ENCODE assay signal across 9 cellular contexts in the genomic region with DNA sequence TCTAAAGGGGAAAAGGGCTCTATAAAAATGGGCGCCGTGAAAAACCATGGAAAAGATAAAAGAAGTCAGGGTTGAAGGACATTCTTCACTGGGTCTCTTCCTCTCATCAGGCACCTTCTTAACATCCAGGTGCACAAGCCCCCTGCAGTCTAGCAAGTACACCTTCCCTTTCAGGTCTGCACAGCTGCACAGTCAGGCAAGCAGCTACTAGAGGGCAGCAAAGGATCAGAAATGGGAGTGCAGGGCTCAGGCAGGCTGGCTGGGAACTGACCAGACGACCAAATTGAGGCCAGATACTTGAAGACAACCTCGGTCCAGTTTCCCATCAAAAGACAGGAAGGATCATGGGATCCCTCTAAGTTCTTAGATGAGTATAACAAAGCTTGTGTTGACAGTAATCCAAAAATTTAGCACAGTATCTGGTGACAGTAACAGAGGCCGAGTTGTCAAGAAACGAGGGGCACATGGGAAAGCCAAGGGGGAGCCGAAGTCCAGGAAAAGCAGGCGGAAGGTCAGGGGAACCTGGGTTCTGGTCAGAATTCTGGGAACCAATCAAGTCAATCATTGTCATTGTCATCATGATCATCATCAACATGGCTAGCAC. TPM values are rescaled to one million over a fixed set of nuclear protein-coding genes. Genes with fewer than 3 reads are reported as not detected.
DNase-seq lines count a peak whose midpoint lies in the region; ATAC-seq and TF ChIP-seq lines count a peak whose summit lies in the region.
"Had no signal": no experiment of that assay in that cellular context is flagged by ENCODE, and none has a peak within 500 bp of the region (broad histone marks: within the 10 kb centered on the region; RNA-seq: fewer than 3 reads in every experiment).

No MANE protein-coding gene starts in this region.

- no peaks in the 10 kb centered on the region for H3K79me2 ChIP-seq in HCT116 (ENCODE audit: insufficient read depth, low read length)

- 82 to 83% methylated on average over 7 to 8 of the region's 8 CpGs for WGBS in endodermal cell (ENCODE audit: insufficient coverage in 1 of 2, insufficient read length in 1 of 2), 2 experiments

- TF ChIP-seq RAD21 in HCT116 (IDR thresholded peaks at IDR 0.05; ENCODE audit: low read depth), result peak; percentile 77

- H3K27ac ChIP-seq in HCT116 (ENCODE audit: low read depth, low read length) (no peak overlapping the region), endodermal cell (ENCODE audit: low read depth, low read length) (no peak overlapping the region)

- H3K4me1 Mint-ChIP-seq in T-cell (peaks cover 0 to 4% (median 0%) of the 10 kb centered on the region in 3 donors), endodermal cell (peaks cover 16% of the 10 kb centered on the region)

- CTCF ChIA-PET in HCT116 (lab: Charles Lee), result no interaction called here
- CTCF ChIA-PET in T-cell (lab: Charles Lee), result interaction anchor here (1.2 to 2.0 kb wide), 5 partner anchors 168 to 172 kb away, joined by 3 to 10 read pairs (median 5); no protein-coding TSS in a partner anchor

- POLR2A ChIA-PET in HCT116 (lab: Charles Lee), result no interaction called here
- POLR2A ChIA-PET in T-cell (lab: Charles Lee), result no interaction called here

- intact Hi-C loops in HCT116 (cut with micrococcal nuclease), result loop anchor here (1.0 kb wide), 1 partner anchor 172 kb away; no protein-coding TSS in a partner anchor

- H2AFZ ChIP-seq in HCT116 (ENCODE audit: low read depth, low read length, poor library complexity, severe bottlenecking), result no peak overlapping the region

- TF ChIP-seq CTCF in HCT116 (IDR thresholded peaks at IDR 0.05 in 2 of 3, conservative IDR thresholded peaks at IDR 0.05 in 1 of 3; ENCODE audit: borderline replicate concordance in 1 of 3, insufficient read depth in 1 of 3, low read depth in 2 of 3, low read length in 2 of 3) (peak; percentile 58 to 72 (median 70); a peak in 5 of 6 replicates), endodermal cell (conservative IDR thresholded peaks at IDR 0.05) (peak; percentile 93)

- H3K27me3 ChIP-seq in HCT116 (ENCODE audit: insufficient read depth, low read length), result peaks cover 41% of the 10 kb centered on the region
- no peaks in the 10 kb centered on the region for H3K27me3 ChIP-seq in endodermal cell (ENCODE audit: control insufficient read depth, insufficient read depth, low read length, poor library complexity, severe bottlenecking)
- H3K27me3 ChIP-seq: BLaER1 treated with 17β-estradiol and CSF1 and Interleukin-3, amounts not matched to agents 10 nM and 100 nM had no signal

- ATAC-seq in HCT116 (peak; percentile 98), T-cell (replicated peaks in 1 of 4) (peak in 3 of 4 experiments; percentile 44 to 76 (median 55))

- H3K27ac Mint-ChIP-seq in T-cell, result no peak overlapping the region
- no peak overlapping the region for H3K27ac Mint-ChIP-seq in endodermal cell

- H3K4me1 ChIP-seq in HCT116 (ENCODE audit: control insufficient read depth in 1 of 2, insufficient read depth in 2 of 2, low read length in 2 of 2), result no peaks in the 10 kb centered on the region
- no peaks in the 10 kb centered on the region for H3K4me1 ChIP-seq in endodermal cell (ENCODE audit: control insufficient read depth, insufficient read depth, low read length)

- no peak overlapping the region for H3K4me3 ChIP-seq in HCT116 (replicated peaks in 1 of 2; ENCODE audit: low read depth in 1 of 2, low read length in 2 of 2)
- H3K4me3 ChIP-seq in endodermal cell (ENCODE audit: low read length), result no peak overlapping the region
- H3K4me3 ChIP-seq: BLaER1 treated with 17β-estradiol and CSF1 and Interleukin-3, amounts not matched to agents 10 nM and 100 nM had no signal

- H3K36me3 Mint-ChIP-seq in T-cell, result no peaks in the 10 kb centered on the region
- no peaks in the 10 kb centered on the region for H3K36me3 Mint-ChIP-seq in endodermal cell (ENCODE audit: low read depth)

- no peaks in the 10 kb centered on the region for H3K9me3 ChIP-seq in HCT116 (ENCODE audit: control insufficient read depth in 1 of 2, insufficient read depth in 1 of 2, low read depth in 1 of 2, low read length in 2 of 2)
- no peaks in the 10 kb centered on the region for H3K9me3 ChIP-seq in endodermal cell (ENCODE audit: control insufficient read depth, low read length)
- H3K9me3 ChIP-seq: BLaER1 treated with 17β-estradiol and CSF1 and Interleukin-3, amounts not matched to agents 10 nM and 100 nM had no signal

- no peaks in the 10 kb centered on the region for H3K9me2 ChIP-seq in HCT116 (ENCODE audit: insufficient read depth)

- TF ChIP-seq POLR2A in HCT116 (IDR thresholded peaks at IDR 0.05; ENCODE audit: borderline replicate concordance, extremely low read depth, insufficient read depth, insufficient read length), result no peak

- H4K20me1 ChIP-seq in HCT116 (ENCODE audit: insufficient read depth), result no peaks in the 10 kb centered on the region
- H4K20me1 ChIP-seq: BLaER1 treated with 17β-estradiol and CSF1 and Interleukin-3, amounts not matched to agents 10 nM and 100 nM had no signal

- DNase-seq in NCI-H1436 (lab: John Stamatoyannopoulos, UW) (peak; percentile 56), NCI-H1436 treated with DMSO at 0.1 percent for 48 hours (lab: John Stamatoyannopoulos, UW) (no peak), HCT116 (ENCODE audit: low read depth, low spot score) (peak; percentile 52), NCI-H1092 (lab: John Stamatoyannopoulos, UW) (peak; percentile 42), T-cell (peak in 27 of 34 experiments; percentile 4 to 36 (median 14)), endodermal cell (peak; percentile 94), myocyte (ENCODE audit: low read depth) (peak; percentile 28), NCI-H1694 (lab: John Stamatoyannopoulos, UW) (no peak)

- H3K4me3 Mint-ChIP-seq in T-cell (no peak overlapping the region), endodermal cell (no peak overlapping the region)

- H3K27me3 Mint-ChIP-seq in T-cell (peaks cover 2 to 4% of the 10 kb centered on the region in 2 donors), endodermal cell (ENCODE audit: insufficient read depth) (no peaks in the 10 kb centered on the region)

- H3K9me3 Mint-ChIP-seq in T-cell (no peaks in the 10 kb centered on the region), endodermal cell (no peaks in the 10 kb centered on the region)

- H3K36me3 ChIP-seq in HCT116 (ENCODE audit: control insufficient read depth in 1 of 2, insufficient read depth in 2 of 2, low read length in 2 of 2), result no peaks in the 10 kb centered on the region
- no peaks in the 10 kb centered on the region for H3K36me3 ChIP-seq in endodermal cell (ENCODE audit: control insufficient read depth, insufficient read depth, low read length)
- H3K36me3 ChIP-seq: BLaER1 treated with 17β-estradiol and CSF1 and Interleukin-3, amounts not matched to agents 10 nM and 100 nM had no signal

- H3K4me2 ChIP-seq in HCT116 (ENCODE audit: low read length), result no peak overlapping the region
- H3K4me2 ChIP-seq: BLaER1 treated with 17β-estradiol and CSF1 and Interleukin-3, amounts not matched to agents 10 nM and 100 nM had no signal

- H3K9ac ChIP-seq in HCT116 (ENCODE audit: low read length), result no peak overlapping the region
- H3K9ac ChIP-seq in endodermal cell (ENCODE audit: extremely low read depth, low read length, poor library complexity, severe bottlenecking), result no peak overlapping the region
- H3K9ac ChIP-seq: BLaER1 treated with 17β-estradiol and CSF1 and Interleukin-3, amounts not matched to agents 10 nM and 100 nM had no signal

- RAD21 ChIA-PET in HCT116 (lab: Charles Lee; ENCODE audit: low non-redundant PET in 1 of 2, low total read pairs in 2 of 2, uncharacterized antibody in 2 of 2, unreplicated experiment in 2 of 2), result no interaction called here

- BruUV-seq in HCT116 (replicated peaks; lab: Mats Ljungman, UMichigan), result no TSS peak

TF ChIP-seq in HCT116, 20 proteins besides CTCF, POLR2A, EP300 and RAD21 (continues in another document):
- TF ChIP-seq, protein P1, sequence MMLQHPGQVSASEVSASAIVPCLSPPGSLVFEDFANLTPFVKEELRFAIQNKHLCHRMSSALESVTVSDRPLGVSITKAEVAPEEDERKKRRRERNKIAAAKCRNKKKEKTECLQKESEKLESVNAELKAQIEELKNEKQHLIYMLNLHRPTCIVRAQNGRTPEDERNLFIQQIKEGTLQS (IDR thresholded peaks at IDR 0.05), result no peak
- TF ChIP-seq, protein P2, sequence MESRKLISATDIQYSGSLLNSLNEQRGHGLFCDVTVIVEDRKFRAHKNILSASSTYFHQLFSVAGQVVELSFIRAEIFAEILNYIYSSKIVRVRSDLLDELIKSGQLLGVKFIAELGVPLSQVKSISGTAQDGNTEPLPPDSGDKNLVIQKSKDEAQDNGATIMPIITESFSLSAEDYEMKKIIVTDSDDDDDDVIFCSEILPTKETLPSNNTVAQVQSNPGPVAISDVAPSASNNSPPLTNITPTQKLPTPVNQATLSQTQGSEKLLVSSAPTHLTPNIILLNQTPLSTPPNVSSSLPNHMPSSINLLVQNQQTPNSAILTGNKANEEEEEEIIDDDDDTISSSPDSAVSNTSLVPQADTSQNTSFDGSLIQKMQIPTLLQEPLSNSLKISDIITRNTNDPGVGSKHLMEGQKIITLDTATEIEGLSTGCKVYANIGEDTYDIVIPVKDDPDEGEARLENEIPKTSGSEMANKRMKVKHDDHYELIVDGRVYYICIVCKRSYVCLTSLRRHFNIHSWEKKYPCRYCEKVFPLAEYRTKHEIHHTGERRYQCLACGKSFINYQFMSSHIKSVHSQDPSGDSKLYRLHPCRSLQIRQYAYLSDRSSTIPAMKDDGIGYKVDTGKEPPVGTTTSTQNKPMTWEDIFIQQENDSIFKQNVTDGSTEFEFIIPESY (IDR thresholded peaks at IDR 0.05; ENCODE audit: extremely low read depth, insufficient replicate concordance, low read length), result no peak
- no peak for TF ChIP-seq FOSL1 (IDR thresholded peaks at IDR 0.05; ENCODE audit: low read depth)
- TF ChIP-seq EZH2phosphoT487 (IDR thresholded peaks at IDR 0.05; ENCODE audit: borderline replicate concordance), result no peak
- TF ChIP-seq, protein P3, sequence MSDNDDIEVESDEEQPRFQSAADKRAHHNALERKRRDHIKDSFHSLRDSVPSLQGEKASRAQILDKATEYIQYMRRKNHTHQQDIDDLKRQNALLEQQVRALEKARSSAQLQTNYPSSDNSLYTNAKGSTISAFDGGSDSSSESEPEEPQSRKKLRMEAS (IDR thresholded peaks at IDR 0.05), result no peak
- no peak for TF ChIP-seq SP1 (IDR thresholded peaks at IDR 0.05; ENCODE audit: low read depth)
- no peak for TF ChIP-seq YY1 (IDR thresholded peaks at IDR 0.05; ENCODE audit: extremely low read depth, insufficient replicate concordance, low read depth, low read length)
- TF ChIP-seq EZH2 (IDR thresholded peaks at IDR 0.05), result no peak
- TF ChIP-seq SIN3A (IDR thresholded peaks at IDR 0.05; ENCODE audit: low read depth), result no peak
- no peak for TF ChIP-seq ZNF274 (IDR thresholded peaks at IDR 0.05; ENCODE audit: low read depth, low read length)
- no peak for TF ChIP-seq POLR2AphosphoS5 (IDR thresholded peaks at IDR 0.05; ENCODE audit: low read depth, low read length)
- TF ChIP-seq CEBPB (IDR thresholded peaks at IDR 0.05; ENCODE audit: low read depth), result no peak

RNA-seq across cellular contexts. Expression of a gene that starts 10.1 kb away (rescaled TPM):
- total RNA-seq in HCT116 (2021; ENCODE audit: unreplicated experiment), result not detected
- 0.08 and 0.22 TPM in 2 replicates for polyA plus RNA-seq in HCT116 (2012)
- 1 to 10 TPM; 3.0 to 7.3 (median 3.6) TPM for total RNA-seq in T-cell
- total RNA-seq in endodermal cell, result 10 to 100 TPM; 41.0 to 47.6 TPM
- polyA plus RNA-seq in endodermal cell (2013, experiment 1 of 2), result 32.7 TPM
- 26.7 TPM for polyA plus RNA-seq in endodermal cell (2013, experiment 2 of 2)
- total RNA-seq in myocyte, result 0.80 TPM in 1 of 2 replicates, not detected in the other
- polyA plus RNA-seq in myocyte (2012), result not detected

Comparison
In these comparisons a context has a peak if more than half of its experiments do, and no peak if none do; other contexts are left out.
1. DNase-seq: peak in NCI-H1436 (single experiment), HCT116 (single experiment), NCI-H1092 (single experiment), T-cell (27 of 34), endodermal cell (single experiment) and myocyte (single experiment); none in NCI-H1436 treated with DMSO at 0.1 percent for 48 hours (single experiment) and NCI-H1694 (single experiment).
2. RNA of a gene that starts 10.1 kb away (total RNA-seq): 41.0 to 47.6 TPM in endodermal cell; 3.0 to 7.3 TPM in T-cell, 0.80 TPM in myocyte and not detected in HCT116 (single experiment); every median in the first group is over 4 times any median in the second.